In the genomic region with DNA sequence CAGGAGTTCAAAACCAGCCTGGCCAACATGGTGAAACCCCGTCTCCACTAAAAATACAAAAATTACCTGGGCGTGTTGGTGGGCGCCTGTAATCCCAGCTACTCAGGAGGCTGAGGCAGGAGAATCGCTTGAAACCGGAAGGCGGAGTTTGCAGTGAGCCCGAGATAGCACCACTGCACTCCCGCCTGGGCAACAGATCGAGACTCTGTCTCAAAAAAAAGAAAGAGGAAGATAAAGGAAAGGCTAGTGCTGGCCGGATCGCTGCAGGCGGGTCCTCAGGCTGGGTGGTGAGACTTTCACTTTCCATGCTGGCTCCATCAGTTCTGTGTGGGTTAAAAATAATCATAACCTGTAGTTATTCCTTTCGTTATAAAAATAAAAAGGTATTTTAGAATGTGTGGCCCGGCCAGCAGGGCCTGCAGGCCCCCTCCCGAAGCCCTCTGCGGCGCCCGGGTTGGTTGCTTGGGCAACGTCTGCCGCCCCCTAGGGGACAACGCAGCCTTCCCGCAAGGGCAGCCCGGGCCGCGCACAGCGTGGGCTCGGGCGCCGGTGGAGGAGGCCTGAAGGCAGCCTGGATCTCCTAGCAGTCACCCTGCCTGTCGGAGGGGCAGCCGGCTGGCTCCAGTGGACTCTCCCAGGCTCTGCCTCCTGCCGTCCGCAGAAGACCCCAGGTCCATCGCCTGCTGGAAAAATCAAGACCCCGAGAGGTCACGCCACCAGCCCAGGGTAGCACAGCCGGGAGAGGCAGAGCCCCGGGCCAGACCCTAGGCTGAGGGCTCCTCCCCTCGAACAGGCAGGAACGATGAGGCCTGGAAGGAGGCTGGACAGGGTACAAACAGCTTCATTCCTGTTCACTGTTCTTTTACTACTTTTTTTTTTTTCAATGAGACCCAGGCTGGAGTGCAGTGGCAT, we compare ENCODE assay signal across 8 cellular contexts. TPM values are rescaled to one million over a fixed set of nuclear protein-coding genes. Genes with fewer than 3 reads are reported as not detected.
A peak's percentile ranks its signal among the peaks of the same experiment; 100 is the strongest.
DNase-seq lines count a peak whose midpoint lies in the region; ATAC-seq and TF ChIP-seq lines count a peak whose summit lies in the region.

No MANE protein-coding gene starts in this region.

- peak overlapping the region; percentile 76 for H3K4me3 Mint-ChIP-seq in CD8-positive, alpha-beta T cell
- H3K4me3 Mint-ChIP-seq in natural killer cell treated with Interleukin-12 subunit alpha and Interleukin-12 subunit beta and Interleukin-15 and Interleukin-18, amount 100 ng/mL, for 72 hours, result peak overlapping the region; percentile 79
- H3K4me3 Mint-ChIP-seq in stimulated activated naive CD8-positive, alpha-beta T cell treated with anti-CD3 and anti-CD28 coated beads, Interleukin-15, Interleukin-2, amounts not matched to agents 100 ng/mL and 50 ng/mL, for 24 hours, result peak overlapping the region; percentile 56

- no peaks in the 10 kb centered on the region for H3K9me3 ChIP-seq in CD8-positive, alpha-beta T cell (ENCODE audit: low read length)
- H3K9me3 ChIP-seq in MG63, result no peaks in the 10 kb centered on the region

- POLR2A ChIA-PET in CD8-positive, alpha-beta T cell (lab: Charles Lee), result interaction anchor here (0.6 kb wide), 1 partner anchor 232 kb away, joined by 4 read pairs; no protein-coding TSS in a partner anchor

- H3K9me3 Mint-ChIP-seq in CD8-positive, alpha-beta T cell, result no peaks in the 10 kb centered on the region
- H3K9me3 Mint-ChIP-seq in natural killer cell treated with Interleukin-12 subunit alpha and Interleukin-12 subunit beta and Interleukin-15 and Interleukin-18, amount 100 ng/mL, for 72 hours, result no peaks in the 10 kb centered on the region
- no peaks in the 10 kb centered on the region for H3K9me3 Mint-ChIP-seq in stimulated activated naive CD8-positive, alpha-beta T cell treated with anti-CD3 and anti-CD28 coated beads, Interleukin-15, Interleukin-2, amounts not matched to agents 100 ng/mL and 50 ng/mL, for 24 hours

- ATAC-seq in CD8-positive, alpha-beta T cell, result peak; percentile 99
- ATAC-seq in GM21529 (IDR thresholded peaks at IDR 0.05; ENCODE audit: unreplicated experiment), result peak; percentile 90
- ATAC-seq in natural killer cell treated with Interleukin-12 subunit alpha and Interleukin-12 subunit beta and Interleukin-15 and Interleukin-18, amount 100 ng/mL, for 72 hours, result peak; percentile 88 to 92

- H3K36me3 Mint-ChIP-seq in CD8-positive, alpha-beta T cell, result no peaks in the 10 kb centered on the region
- H3K36me3 Mint-ChIP-seq in natural killer cell treated with Interleukin-12 subunit alpha and Interleukin-12 subunit beta and Interleukin-15 and Interleukin-18, amount 100 ng/mL, for 72 hours, result no peaks in the 10 kb centered on the region
- no peaks in the 10 kb centered on the region for H3K36me3 Mint-ChIP-seq in stimulated activated naive CD8-positive, alpha-beta T cell treated with anti-CD3 and anti-CD28 coated beads, Interleukin-15, Interleukin-2, amounts not matched to agents 100 ng/mL and 50 ng/mL, for 24 hours (ENCODE audit: low read depth)

- H3K36me3 ChIP-seq in CD8-positive, alpha-beta T cell (ENCODE audit: insufficient read depth, low read length), result no peaks in the 10 kb centered on the region
- no peaks in the 10 kb centered on the region for H3K36me3 ChIP-seq in MG63

- CTCF ChIA-PET in CD8-positive, alpha-beta T cell (lab: Charles Lee), result interaction anchor here (0.7 to 2.1 kb wide), 8 partner anchors 9 to 124 kb away, joined by 3 to 8 read pairs (median 4); no protein-coding TSS in a partner anchor

- H3K27me3 Mint-ChIP-seq in CD8-positive, alpha-beta T cell (ENCODE audit: low read depth), result no peaks in the 10 kb centered on the region
- H3K27me3 Mint-ChIP-seq in natural killer cell treated with Interleukin-12 subunit alpha and Interleukin-12 subunit beta and Interleukin-15 and Interleukin-18, amount 100 ng/mL, for 72 hours, result peaks cover 0 to 4% of the 10 kb centered on the region in 2 donors
- H3K27me3 Mint-ChIP-seq in stimulated activated naive CD8-positive, alpha-beta T cell treated with anti-CD3 and anti-CD28 coated beads, Interleukin-15, Interleukin-2, amounts not matched to agents 100 ng/mL and 50 ng/mL, for 24 hours, result no peaks in the 10 kb centered on the region

- H3K4me3 ChIP-seq in CD8-positive, alpha-beta T cell (ENCODE audit: low read depth, low read length), result peak overlapping the region; percentile 55
- H3K4me3 ChIP-seq in MG63 (no peak overlapping the region), epithelial cell of proximal tubule (ENCODE audit: low read depth, low read length) (peak overlapping the region; percentile 30)

- peak; percentile 75 for TF ChIP-seq CTCF in CD8-positive, alpha-beta T cell (IDR thresholded peaks at IDR 0.05)
- TF ChIP-seq CTCF in epithelial cell of proximal tubule (conservative IDR thresholded peaks at IDR 0.05; ENCODE audit: low read depth, low read length), result peak; percentile 69

- H3K4me1 Mint-ChIP-seq in CD8-positive, alpha-beta T cell (ENCODE audit: low read depth), result peaks cover 2% of the 10 kb centered on the region
- peaks cover 4 to 14% of the 10 kb centered on the region in 2 donors for H3K4me1 Mint-ChIP-seq in natural killer cell treated with Interleukin-12 subunit alpha and Interleukin-12 subunit beta and Interleukin-15 and Interleukin-18, amount 100 ng/mL, for 72 hours (ENCODE audit: low read depth in 2 of 2)
- peaks cover 5% of the 10 kb centered on the region for H3K4me1 Mint-ChIP-seq in stimulated activated naive CD8-positive, alpha-beta T cell treated with anti-CD3 and anti-CD28 coated beads, Interleukin-15, Interleukin-2, amounts not matched to agents 100 ng/mL and 50 ng/mL, for 24 hours (ENCODE audit: low read depth)

- peak; percentile 43 to 87 (median 71) for DNase-seq in CD8-positive, alpha-beta T cell
- DNase-seq in MG63 (peak; percentile 46), epithelial cell of proximal tubule (ENCODE audit: low read depth) (no peak), NCI-H510A (lab: John Stamatoyannopoulos, UW) (no peak)
- peak; percentile 30 to 43 for DNase-seq in activated CD8-positive, alpha-beta memory T cell treated with anti-CD3 and anti-CD28 coated beads for 4 hours (ENCODE audit: low read depth in 2 of 2)
- peak; percentile 78 for DNase-seq in natural killer cell treated with Interleukin-12 subunit alpha and Interleukin-12 subunit beta and Interleukin-15 and Interleukin-18, amount 100 ng/mL, for 72 hours (ENCODE audit: low spot score)

- H3K27me3 ChIP-seq in CD8-positive, alpha-beta T cell (ENCODE audit: insufficient read depth, low read length), result no peaks in the 10 kb centered on the region
- H3K27me3 ChIP-seq in MG63, result no peaks in the 10 kb centered on the region

- intact Hi-C loops in CD8-positive, alpha-beta T cell (cut with DNase I, micrococcal nuclease), result loop anchor here (1.0 to 5.0 kb wide), 3 partner anchors 12 to 336 kb away; partner anchors contain the start of gene SLC25A29 (in 1 of the 2)

- H3K27ac ChIP-seq in CD8-positive, alpha-beta T cell (ENCODE audit: low read depth, low read length), result no peak overlapping the region

- peaks cover 8% of the 10 kb centered on the region for H3K4me1 ChIP-seq in CD8-positive, alpha-beta T cell (ENCODE audit: insufficient read depth, low read length)

- no peak overlapping the region for H3K27ac Mint-ChIP-seq in CD8-positive, alpha-beta T cell
- peak overlapping the region in 1 of 2 donors; percentile 45 for H3K27ac Mint-ChIP-seq in natural killer cell treated with Interleukin-12 subunit alpha and Interleukin-12 subunit beta and Interleukin-15 and Interleukin-18, amount 100 ng/mL, for 72 hours
- H3K27ac Mint-ChIP-seq in stimulated activated naive CD8-positive, alpha-beta T cell treated with anti-CD3 and anti-CD28 coated beads, Interleukin-15, Interleukin-2, amounts not matched to agents 100 ng/mL and 50 ng/mL, for 24 hours, result no peak overlapping the region

RNA-seq across cellular contexts. Expression of gene SLC25A47, which starts 5.0 kb away (rescaled TPM):
- total RNA-seq in CD8-positive, alpha-beta T cell, result not detected
- total RNA-seq in MG63 (2014; rRNA removed; shearing (Covaris generic); ENCODE audit: low replicate concordance), result not detected in 2 replicates
- total RNA-seq in epithelial cell of proximal tubule, result not detected in 2 replicates
- not detected for total RNA-seq in natural killer cell treated with Interleukin-12 subunit alpha and Interleukin-12 subunit beta and Interleukin-15 and Interleukin-18, amount 100 ng/mL, for 72 hours

RNA-seq across cellular contexts. Expression of gene SLC25A29, which starts 11.9 kb away (rescaled TPM):
- total RNA-seq in CD8-positive, alpha-beta T cell, result 10 to 100 TPM; 19.4 to 22.8 TPM
- total RNA-seq in MG63 (2014; rRNA removed; shearing (Covaris generic); ENCODE audit: low replicate concordance), result 8.0 and 9.6 TPM in 2 replicates
- 51.6 and 106 TPM in 2 replicates for total RNA-seq in epithelial cell of proximal tubule
- total RNA-seq in natural killer cell treated with Interleukin-12 subunit alpha and Interleukin-12 subunit beta and Interleukin-15 and Interleukin-18, amount 100 ng/mL, for 72 hours, result 10 to 100 TPM; 29.2 to 37.9 TPM

RNA-seq across cellular contexts. Expression of gene WDR25, which starts 58.1 kb away (rescaled TPM):
- total RNA-seq in CD8-positive, alpha-beta T cell, result 1 to 10 TPM; 2.9 to 3.4 TPM
- total RNA-seq in MG63 (2014; rRNA removed; shearing (Covaris generic); ENCODE audit: low replicate concordance), result 20.7 and 40.0 TPM in 2 replicates
- 12.9 and 13.0 TPM in 2 replicates for total RNA-seq in epithelial cell of proximal tubule
- 1 to 10 TPM; 6.4 to 7.0 TPM for total RNA-seq in natural killer cell treated with Interleukin-12 subunit alpha and Interleukin-12 subunit beta and Interleukin-15 and Interleukin-18, amount 100 ng/mL, for 72 hours

Comparison
In these comparisons a context has a peak if more than half of its experiments do, and no peak if none do; other contexts are left out.
1. DNase-seq: peak in CD8-positive, alpha-beta T cell (7 of 7), MG63 (single experiment), activated CD8-positive, alpha-beta memory T cell treated with anti-CD3 and anti-CD28 coated beads for 4 hours (2 of 2) and natural killer cell treated with Interleukin-12 subunit alpha and Interleukin-12 subunit beta and Interleukin-15 and Interleukin-18, amount 100 ng/mL, for 72 hours (single experiment); none in epithelial cell of proximal tubule (single experiment) and NCI-H510A (single experiment).
2. Peak in every context shown above with its lines, with median percentiles within 50 percentile points of each other: ATAC-seq and H3K4me3 Mint-ChIP-seq.